In the genomic region with DNA sequence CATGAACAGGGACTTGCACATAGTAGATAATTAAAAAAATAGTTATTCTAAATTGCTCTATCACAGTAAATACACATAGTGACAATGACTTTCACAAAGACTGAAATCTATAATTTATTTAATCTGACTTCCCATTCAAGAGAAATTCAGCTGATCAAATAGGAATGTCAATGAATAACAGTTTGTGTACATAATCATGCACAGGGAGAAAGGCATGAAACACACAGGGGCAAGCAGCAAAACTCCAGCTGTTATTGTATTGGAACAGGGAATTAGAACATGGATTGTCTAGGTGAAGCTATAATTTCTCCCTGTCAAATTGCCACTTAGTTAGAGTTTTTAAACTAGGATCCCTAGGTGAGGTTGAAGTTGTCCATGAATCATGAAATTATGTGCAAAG, we compare ENCODE assay signal across 16 cellular contexts.
"Had no signal": no experiment of that assay in that cellular context is flagged by ENCODE, and none has a peak within 500 bp of the region (broad histone marks: within the 10 kb centered on the region; RNA-seq: fewer than 3 reads in every experiment).

No MANE protein-coding gene starts in this region.

- ATAC-seq: K562, T-cell had no signal

- DNase-seq: Kasumi-1, MM.1S, NCI-H1092 treated with DMSO at 0.1 percent for 48 hours, NCI-H1436, NCI-H1694 treated with DMSO at 0.1 percent for 48 hours, NCI-H2029, NCI-H2081 treated with DMSO at 0.1 percent for 48 hours, NCI-H226, NCI-H446, NCI-H510A treated with DMSO at 0.1 percent for 48 hours, NCI-H526, NCI-H774, SK-N-SH, SW 1271, T-cell had no signal
